ENCODE assay signal across 7 cellular contexts in the genomic region with DNA sequence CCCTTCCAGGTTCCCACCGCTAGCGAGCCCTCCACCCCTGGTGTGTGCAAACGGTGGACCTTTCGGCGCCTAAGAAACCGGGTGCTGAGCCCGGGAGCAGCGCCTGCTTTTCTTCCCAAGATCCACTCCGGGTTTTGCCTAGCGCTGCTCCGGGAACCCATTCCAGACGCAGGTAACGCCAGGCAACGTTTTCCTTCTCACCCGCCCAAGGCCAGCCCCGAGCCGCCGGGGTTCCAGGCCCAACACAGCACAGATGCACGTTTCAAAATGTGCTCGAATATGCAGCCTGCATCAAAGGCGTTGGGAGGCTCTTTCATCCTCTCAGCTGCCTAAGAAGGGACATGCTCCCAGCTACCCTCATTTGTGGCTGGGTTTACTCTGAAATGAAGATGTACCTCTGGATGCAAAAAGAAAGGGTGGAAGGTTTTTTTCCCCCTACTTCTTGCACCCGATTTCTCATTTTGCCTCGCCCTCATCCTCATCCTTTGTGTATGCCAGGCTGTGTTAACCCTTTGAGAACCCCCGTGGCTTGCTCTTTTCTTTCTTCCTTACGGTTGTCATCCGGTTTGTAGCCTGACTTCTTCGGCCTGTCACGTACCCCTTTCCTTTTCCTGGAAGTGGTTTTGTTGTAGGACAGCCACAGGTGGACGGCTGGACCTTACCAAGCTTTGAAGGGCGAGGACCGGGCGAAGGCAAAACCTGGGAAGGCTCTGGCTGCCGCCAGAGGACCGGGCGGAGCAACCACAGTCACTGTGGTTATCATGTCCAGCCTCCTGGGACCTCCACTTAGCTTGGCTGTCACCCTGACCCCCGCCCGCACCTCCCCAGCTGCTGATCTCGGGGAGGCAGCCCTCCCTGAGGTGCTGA.
DNase-seq lines count a peak whose midpoint lies in the region; ATAC-seq and TF ChIP-seq lines count a peak whose summit lies in the region.

No MANE protein-coding gene starts in this region.

- in situ Hi-C loops in mammary epithelial cell (cut with MboI; ENCODE audit: low sequenced_read_pairs in 2 of 2) = loop anchor here in 1 of 2 donors (25.0 kb wide), 1 partner anchor 595 kb away; the partner anchor contains the start of gene PUM3

- BruUV-seq in mammary epithelial cell (replicated peaks; lab: Mats Ljungman, UMichigan) = no TSS peak

- peak; percentile 79 to 87 for DNase-seq in NCI-H187 (lab: John Stamatoyannopoulos, UW)
- DNase-seq in T-helper 9 cell = peak; percentile 29
- DNase-seq in mammary epithelial cell = peak; percentile 86

- H4K20me1 ChIP-seq in mammary epithelial cell (ENCODE audit: insufficient read depth, low read length) = no peaks in the 10 kb centered on the region

- intact Hi-C loops in mammary epithelial cell (cut with micrococcal nuclease) = loop anchor here (5.0 kb wide), 2 partner anchors 485 to 600 kb away; partner anchors contain the start of gene PUM3

- H2AFZ ChIP-seq in mammary epithelial cell (ENCODE audit: low read depth, low read length) = peak overlapping the region; percentile 94

- 5% methylated on average over 22 of the region's 38 CpGs for WGBS in mammary epithelial cell (ENCODE audit: low coverage, missing lambda C conversion rate)

- dilution Hi-C loops in mammary epithelial cell (cut with HindIII; ENCODE audit: low sequenced_read_pairs) = no loop called here

- CTCF ChIA-PET in mammary epithelial cell (lab: Charles Lee; ENCODE audit: low non-redundant PET) = no interaction called here

- peak overlapping the region; percentile 22 for H3K27ac ChIP-seq in mammary epithelial cell (ENCODE audit: insufficient read depth, low read depth, low read length)
- H3K27ac ChIP-seq in iPS-20b (ENCODE audit: low read length) = peak overlapping the region; percentile 70
- no peak overlapping the region for H3K27ac ChIP-seq in skeletal muscle tissue (ENCODE audit: low read depth, low read length)

- no peak for TF ChIP-seq CTCF in mammary epithelial cell (conservative IDR thresholded peaks at IDR 0.05 in 1 of 2, IDR thresholded peaks at IDR 0.05 in 1 of 2; ENCODE audit: extremely low read depth in 1 of 2, insufficient read depth in 1 of 2, low read depth in 1 of 2, low read length in 2 of 2)

- peak overlapping the region; percentile 40 for H3K9ac ChIP-seq in mammary epithelial cell (ENCODE audit: insufficient read depth, low read length)
- H3K9ac ChIP-seq in iPS-20b (ENCODE audit: low read depth, low read length) = peak overlapping the region; percentile 90
- H3K9ac ChIP-seq in skeletal muscle tissue (ENCODE audit: low read depth in 1 of 3, low read length in 3 of 3) = peak overlapping the region; percentile 64 to 79 (median 78)

- H3K27me3 ChIP-seq in mammary epithelial cell (ENCODE audit: insufficient read depth, low read length) (no peaks in the 10 kb centered on the region), iPS-20b (ENCODE audit: insufficient read depth, low read length) (no peaks in the 10 kb centered on the region), skeletal muscle tissue (ENCODE audit: control insufficient read depth in 3 of 3, insufficient read depth in 3 of 3, low read length in 3 of 3) (no peaks in the 10 kb centered on the region)

- H3K4me2 ChIP-seq in mammary epithelial cell (ENCODE audit: insufficient read depth, low read depth, low read length) = peak overlapping the region; percentile 73

- peaks cover 9% of the 10 kb centered on the region for H3K4me1 ChIP-seq in mammary epithelial cell (ENCODE audit: insufficient read depth, low read length)
- peaks cover 9% of the 10 kb centered on the region; the same call in 1 of the 2 replicates for H3K4me1 ChIP-seq in iPS-20b (ENCODE audit: insufficient read depth, low read length)
- peaks cover 6 to 19% (median 12%) of the 10 kb centered on the region in 3 donors for H3K4me1 ChIP-seq in skeletal muscle tissue (ENCODE audit: control insufficient read depth in 3 of 3, insufficient read depth in 3 of 3, low read length in 3 of 3)

- no peaks in the 10 kb centered on the region for H3K36me3 ChIP-seq in mammary epithelial cell (ENCODE audit: insufficient read depth, low read length)
- H3K36me3 ChIP-seq in iPS-20b (ENCODE audit: insufficient read depth, low read depth, low read length) = no peaks in the 10 kb centered on the region
- H3K36me3 ChIP-seq in skeletal muscle tissue (ENCODE audit: control insufficient read depth in 3 of 3, insufficient read depth in 3 of 3, low read length in 3 of 3) = no peaks in the 10 kb centered on the region

- ATAC-seq in GM18520 (IDR thresholded peaks at IDR 0.05; ENCODE audit: unreplicated experiment) = peak; percentile 67
- peak; percentile 70 for ATAC-seq in HG02970 (IDR thresholded peaks at IDR 0.05; ENCODE audit: low FRiP score, unreplicated experiment)

- H3K9me3 ChIP-seq in mammary epithelial cell (replicated peaks; ENCODE audit: insufficient read depth, low read length) = no peaks in the 10 kb centered on the region
- H3K9me3 ChIP-seq in iPS-20b (ENCODE audit: insufficient read depth, low read depth, low read length) = peaks cover 6% of the 10 kb centered on the region
- H3K9me3 ChIP-seq in skeletal muscle tissue (ENCODE audit: control insufficient read depth in 3 of 3, low read length in 3 of 3) = peaks cover 0 to 3% (median 2%) of the 10 kb centered on the region in 3 donors

- H3K4me3 ChIP-seq in mammary epithelial cell (replicated peaks in 1 of 3; ENCODE audit: insufficient read depth in 1 of 3, low read depth in 2 of 3, low read length in 3 of 3) (peak overlapping the region; percentile 30 to 52 (median 49)), iPS-20b (ENCODE audit: low read length) (peak overlapping the region; percentile 74), skeletal muscle tissue (ENCODE audit: low read length in 3 of 3) (peak overlapping the region; percentile 73 to 91 (median 75))

- no peaks in the 10 kb centered on the region for H3K79me2 ChIP-seq in mammary epithelial cell (ENCODE audit: insufficient read depth, low read length)

Comparison
In these comparisons a context has a peak if more than half of its experiments do, and no peak if none do; other contexts are left out.
1. DNase-seq: peak in every context shown above with its lines; median percentile 86 in mammary epithelial cell; 83 in NCI-H187; 29 in T-helper 9 cell.
2. H3K9ac ChIP-seq: peak in every context shown above with its lines; median percentile 90 in iPS-20b; 78 in skeletal muscle tissue; 40 in mammary epithelial cell.